ENCODE assay signal across 1 cellular context in the genomic region with DNA sequence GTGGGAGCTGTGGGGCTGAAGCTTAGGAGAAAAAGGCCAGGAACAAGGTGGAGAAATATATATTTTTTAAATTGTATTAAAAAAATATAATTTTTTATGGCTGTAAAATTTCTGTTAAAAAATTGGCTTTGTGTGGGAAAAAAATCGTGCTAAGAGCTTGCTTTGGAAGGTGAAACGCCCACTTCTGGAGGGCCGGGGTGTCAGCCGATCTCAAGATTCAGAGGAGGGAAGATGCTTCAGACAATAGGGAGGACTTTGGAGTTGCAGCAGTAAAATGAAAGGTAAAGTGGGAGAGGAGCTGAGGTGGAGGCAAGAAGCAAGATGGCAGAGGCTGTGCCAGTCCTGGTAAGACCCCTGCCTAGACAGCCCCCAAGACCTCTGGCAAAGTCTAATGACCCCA.
TF ChIP-seq lines count a peak whose summit lies in the region.

No MANE protein-coding gene starts in this region.

TF ChIP-seq in K562, 482 proteins besides CTCF, POLR2A, EP300 and RAD21 (continued from another document):
- no peak for TF ChIP-seq CHD1 (IDR thresholded peaks at IDR 0.05; ENCODE audit: low read length)
- TF ChIP-seq, protein P1, sequence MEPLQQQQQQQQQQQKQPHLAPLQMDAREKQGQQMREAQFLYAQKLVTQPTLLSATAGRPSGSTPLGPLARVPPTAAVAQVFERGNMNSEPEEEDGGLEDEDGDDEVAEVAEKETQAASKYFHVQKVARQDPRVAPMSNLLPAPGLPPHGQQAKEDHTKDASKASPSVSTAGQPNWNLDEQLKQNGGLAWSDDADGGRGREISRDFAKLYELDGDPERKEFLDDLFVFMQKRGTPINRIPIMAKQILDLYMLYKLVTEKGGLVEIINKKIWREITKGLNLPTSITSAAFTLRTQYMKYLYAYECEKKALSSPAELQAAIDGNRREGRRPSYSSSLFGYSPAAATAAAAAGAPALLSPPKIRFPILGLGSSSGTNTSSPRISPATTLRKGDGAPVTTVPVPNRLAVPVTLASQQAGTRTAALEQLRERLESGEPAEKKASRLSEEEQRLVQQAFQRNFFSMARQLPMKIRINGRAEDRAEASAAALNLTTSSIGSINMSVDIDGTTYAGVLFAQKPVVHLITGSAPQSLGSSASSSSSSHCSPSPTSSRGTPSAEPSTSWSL (CRISPR knock-in tag; IDR thresholded peaks at IDR 0.05; ENCODE audit: borderline replicate concordance): no peak
- no peak for TF ChIP-seq NCOR1 (IDR thresholded peaks at IDR 0.05)
- no peak for TF ChIP-seq ZNF75A (CRISPR knock-in tag; IDR thresholded peaks at IDR 0.05)
